Comparison of ENCODE assay signal across 15 cellular contexts in the genomic region with DNA sequence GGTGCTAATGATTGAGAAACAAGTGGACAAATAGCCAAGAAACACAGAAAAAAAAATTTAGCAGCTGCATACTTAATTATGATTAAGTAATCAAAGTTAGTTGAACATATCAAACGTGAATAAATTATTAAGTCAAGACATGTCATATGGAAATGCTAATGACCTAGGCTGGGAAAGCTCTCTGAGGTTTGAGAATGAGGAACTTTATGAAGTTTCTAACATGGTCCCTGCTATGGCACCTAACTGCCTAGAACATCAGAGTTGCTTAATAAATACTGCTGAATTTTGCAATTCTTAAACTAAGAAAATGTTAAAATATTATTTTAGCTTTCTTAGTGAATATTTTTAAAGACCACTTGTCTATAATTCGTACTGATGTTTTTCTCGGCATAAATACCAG.
DNase-seq lines count a peak whose midpoint lies in the region; ATAC-seq and TF ChIP-seq lines count a peak whose summit lies in the region.
"Had no signal": no experiment of that assay in that cellular context is flagged by ENCODE, and none has a peak within 500 bp of the region (broad histone marks: within the 10 kb centered on the region; RNA-seq: fewer than 3 reads in every experiment).

No MANE protein-coding gene starts in this region.

- peaks cover 12% of the 10 kb centered on the region for H3F3A ChIP-seq in neural progenitor cell (ENCODE audit: low read depth)

- no peak for ATAC-seq in T-helper 17 cell

- H3K36me3 ChIP-seq in neural progenitor cell, result no peaks in the 10 kb centered on the region

- H3K4me1 ChIP-seq in neural progenitor cell, result peaks cover 53% of the 10 kb centered on the region

- H3K4me2 ChIP-seq in neural progenitor cell, result peak overlapping the region; percentile 55

- H3K9me3 ChIP-seq in T-helper 17 cell (ENCODE audit: control insufficient read depth, low read length, poor library complexity, severe bottlenecking), result no peaks in the 10 kb centered on the region
- no peaks in the 10 kb centered on the region for H3K9me3 ChIP-seq in neural progenitor cell (ENCODE audit: low read depth)

- no peak overlapping the region for H3K4me3 Mint-ChIP-seq in T-helper 17 cell
- no peak overlapping the region for H3K4me3 Mint-ChIP-seq in neural progenitor cell

- no peak for TF ChIP-seq CTCF in neural progenitor cell (IDR thresholded peaks at IDR 0.05)

- H3K9ac ChIP-seq in neural progenitor cell, result no peak overlapping the region

- H3K27me3 Mint-ChIP-seq in T-helper 17 cell (no peaks in the 10 kb centered on the region), neural progenitor cell (ENCODE audit: insufficient read depth, low read depth) (peaks cover 5% of the 10 kb centered on the region)

- intact Hi-C loops in head of caudate nucleus (cut with DNase I), result no loop called here

- H3K27ac ChIP-seq in neural progenitor cell, result no peak overlapping the region
- H3K27ac ChIP-seq: C4-2B had no signal

- peak overlapping the region; percentile 14 for H3K4me3 ChIP-seq in neural progenitor cell

- no peaks in the 10 kb centered on the region for H3K36me3 Mint-ChIP-seq in T-helper 17 cell (ENCODE audit: low read depth)
- no peaks in the 10 kb centered on the region for H3K36me3 Mint-ChIP-seq in neural progenitor cell

- H4K20me1 ChIP-seq in neural progenitor cell (ENCODE audit: low read depth), result no peaks in the 10 kb centered on the region

- H2AFZ ChIP-seq in neural progenitor cell (replicated peaks), result no peak overlapping the region

- no peaks in the 10 kb centered on the region for H3K79me2 ChIP-seq in neural progenitor cell (ENCODE audit: low read depth)

- H3K27me3 ChIP-seq in neural progenitor cell, result no peaks in the 10 kb centered on the region

- no peaks in the 10 kb centered on the region for H3K4me1 Mint-ChIP-seq in T-helper 17 cell
- H3K4me1 Mint-ChIP-seq in neural progenitor cell, result peaks cover 46% of the 10 kb centered on the region

- DNase-seq in CD1c-positive myeloid dendritic cell (ENCODE audit: extremely low spot score) (peak; percentile 21), NOMO-1 (lab: John Stamatoyannopoulos, UW; ENCODE audit: unreplicated experiment in 2 of 2) (peak; percentile 20 to 83), T-helper 17 cell (no peak), neural progenitor cell (ENCODE audit: low spot score) (no peak), head of caudate nucleus (no peak), ecto neural progenitor cell (ENCODE audit: low spot score) (no peak)
- DNase-seq in activated naive CD4-positive, alpha-beta T cell treated with Interleukin-2 at 50 U/mL for 16 hours, result no peak
- DNase-seq: DND-41, GOT3, KG1, NCI-H1092 treated with DMSO at 0.1 percent for 48 hours, NCI-H1694, NCI-H2081 treated with DMSO at 0.1 percent for 48 hours, NCI-H446 treated with DMSO at 0.1 percent for 48 hours had no signal

- peak overlapping the region; percentile 59 for H3K27ac Mint-ChIP-seq in T-helper 17 cell
- H3K27ac Mint-ChIP-seq in neural progenitor cell, result no peak overlapping the region

- no peaks in the 10 kb centered on the region for H3K9me3 Mint-ChIP-seq in neural progenitor cell

Comparison
In these comparisons a context has a peak if more than half of its experiments do, and no peak if none do; other contexts are left out.
1. DNase-seq: peak in CD1c-positive myeloid dendritic cell (single experiment) and NOMO-1 (2 of 2); none in T-helper 17 cell (0 of 3), neural progenitor cell (single experiment), head of caudate nucleus (0 of 42), ecto neural progenitor cell (single experiment) and activated naive CD4-positive, alpha-beta T cell treated with Interleukin-2 at 50 U/mL for 16 hours (single experiment).